Comparison of ENCODE assay signal across 12 cellular contexts in the genomic region with DNA sequence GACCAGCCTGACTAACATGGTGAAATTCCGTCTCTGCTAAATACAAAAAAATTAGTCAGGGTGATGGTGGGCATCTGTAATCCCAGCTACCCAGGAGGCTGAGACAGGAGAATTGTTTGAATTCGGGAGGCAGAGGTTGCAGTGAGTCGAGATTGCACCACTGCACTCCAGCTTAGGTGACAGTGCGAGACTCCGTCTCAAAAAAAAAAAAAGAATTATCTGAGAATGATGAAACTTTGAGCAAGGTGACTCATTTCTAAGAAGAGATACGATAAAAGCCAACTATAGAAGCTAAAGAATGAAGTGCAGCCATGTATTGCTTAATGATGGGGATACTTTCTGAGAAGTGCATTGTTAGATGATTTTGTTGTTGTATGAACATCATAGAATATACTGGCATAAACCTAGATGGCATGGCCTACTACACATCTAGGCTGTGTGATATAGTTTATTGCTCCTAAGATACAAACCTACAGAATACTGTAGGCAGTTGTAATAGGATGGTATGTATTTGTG.
A peak's percentile ranks its signal among the peaks of the same experiment; 100 is the strongest.
DNase-seq lines count a peak whose midpoint lies in the region; TF ChIP-seq lines count a peak whose summit lies in the region.
"Had no signal": no experiment of that assay in that cellular context is flagged by ENCODE, and none has a peak within 500 bp of the region (broad histone marks: within the 10 kb centered on the region; RNA-seq: fewer than 3 reads in every experiment).

No MANE protein-coding gene starts in this region.

- DNase-seq in AG10803 (ENCODE audit: low read depth) = peak; percentile 67
- DNase-seq in MV-4-11 (lab: John Stamatoyannopoulos, UW) = peak; percentile 54
- peak; percentile 92 for DNase-seq in amniotic epithelial cell (ENCODE audit: low read depth)
- peak; percentile 24 for DNase-seq in fibroblast of the conjunctiva (ENCODE audit: low read depth)
- no peak for DNase-seq in stimulated activated CD4-positive, alpha-beta T cell treated with anti-CD3 and anti-CD28 coated beads, Interleukin-4, amount 100 ng/mL, for 4 hours
- DNase-seq in occipital lobe (lab: John Stamatoyannopoulos, UW) = no peak
- no peak for DNase-seq in AML-193 (lab: John Stamatoyannopoulos, UW)
- DNase-seq in NCI-H1092 (lab: John Stamatoyannopoulos, UW) = no peak
- DNase-seq: anterior cingulate cortex, kidney glomerular epithelial cell, NCI-H774 had no signal

- no peak overlapping the region for H3K4me3 ChIP-seq in AG10803 (ENCODE audit: low read length)
- H3K4me3 ChIP-seq: coronary artery had no signal

- TF ChIP-seq CTCF in AG10803 (conservative IDR thresholded peaks at IDR 0.05; ENCODE audit: low read length) = no peak

Comparison
In these comparisons a context has a peak if more than half of its experiments do, and no peak if none do; other contexts are left out.
1. DNase-seq: peak in AG10803 (single experiment), MV-4-11 (single experiment), amniotic epithelial cell (single experiment) and fibroblast of the conjunctiva (single experiment); none in stimulated activated CD4-positive, alpha-beta T cell treated with anti-CD3 and anti-CD28 coated beads, Interleukin-4, amount 100 ng/mL, for 4 hours (0 of 2), occipital lobe (single experiment), AML-193 (0 of 2) and NCI-H1092 (single experiment).